10 cellular contexts compared by ENCODE assay signal in genomic region chr6:33905081-33905609, GRCh38.
DNase-seq lines count a peak whose midpoint lies in the region; ATAC-seq and TF ChIP-seq lines count a peak whose summit lies in the region.
"Had no signal": no experiment of that assay in that cellular context is flagged by ENCODE, and none has a peak within 500 bp of the region (broad histone marks: within the 10 kb centered on the region; RNA-seq: fewer than 3 reads in every experiment).

No MANE protein-coding gene starts in this region.

- H4K12ac ChIP-seq in trophoblast cell (ENCODE audit: low read depth, low read length) = no peak overlapping the region

- peak overlapping the region; percentile 62 to 83 (median 78) for H3K4me3 Mint-ChIP-seq in CD4-positive, alpha-beta memory T cell

- no peak overlapping the region for H3K4me2 ChIP-seq in trophoblast cell (ENCODE audit: low read length)

- H3K4me1 ChIP-seq in CD4-positive, alpha-beta memory T cell (ENCODE audit: insufficient read depth, low read length) = peaks cover 64% of the 10 kb centered on the region
- H3K4me1 ChIP-seq in psoas muscle (no peaks in the 10 kb centered on the region), trophoblast cell (ENCODE audit: control insufficient read depth in 1 of 2, insufficient read depth in 2 of 2, low read length in 2 of 2) (no peaks in the 10 kb centered on the region)
- H3K4me1 ChIP-seq: gastrocnemius medialis had no signal

- H3K14ac ChIP-seq in trophoblast cell (ENCODE audit: low read length) = no peak overlapping the region

- DNase-seq in CD4-positive, alpha-beta memory T cell = peak; percentile 73 to 78 (median 75)
- peak; percentile 41 for DNase-seq in activated CD4-positive, alpha-beta T cell treated with anti-CD3 and anti-CD28 coated beads, Interleukin-2, amount 50 U/mL, for 1 hour
- DNase-seq in left colon (no peak), psoas muscle (no peak), HCEC 1CT (no peak), islet precursor cell (no peak), trophoblast cell (no peak)
- DNase-seq: gastrocnemius medialis, PC-3 had no signal

- intact Hi-C loops in CD4-positive, alpha-beta memory T cell (cut with micrococcal nuclease) = loop anchor here (2.0 kb wide), 1 partner anchor 48 kb away; no protein-coding TSS in a partner anchor
- intact Hi-C loops in left colon (cut with DNase I, micrococcal nuclease) = no loop called here
- intact Hi-C loops in psoas muscle (cut with DNase I) = no loop called here

- no peak overlapping the region for H2BK120ac ChIP-seq in trophoblast cell (ENCODE audit: insufficient read depth, low read length, poor library complexity)

- H4K91ac ChIP-seq in trophoblast cell (ENCODE audit: low read depth, low read length) = no peak overlapping the region

- peaks cover 0 to 2% (median 0%) of the 10 kb centered on the region in 8 donors for H3K9me3 Mint-ChIP-seq in CD4-positive, alpha-beta memory T cell

- H3K23ac ChIP-seq in trophoblast cell (ENCODE audit: low read length) = no peak overlapping the region

- CTCF ChIA-PET in CD4-positive, alpha-beta memory T cell (lab: Charles Lee; ENCODE audit: partially characterized antibody) = interaction anchor here (0.6 to 1.4 kb wide), 5 partner anchors 10 to 136 kb away, joined by 3 to 13 read pairs (median 3); no protein-coding TSS in a partner anchor

- H2AFZ ChIP-seq in trophoblast cell (ENCODE audit: insufficient read depth, low read length, poor library complexity) = no peak overlapping the region

- no peak overlapping the region for H4K8ac ChIP-seq in trophoblast cell (ENCODE audit: low read depth, low read length)

- TF ChIP-seq CTCF in psoas muscle (IDR thresholded peaks at IDR 0.05) = no peak

- H3K79me1 ChIP-seq in trophoblast cell (ENCODE audit: low read length) = no peaks in the 10 kb centered on the region

- ATAC-seq in HG02610 (IDR thresholded peaks at IDR 0.05; ENCODE audit: unreplicated experiment) = peak; percentile 15
- ATAC-seq in left colon = peak; percentile 36
- ATAC-seq in psoas muscle = no peak
- ATAC-seq: gastrocnemius medialis, PC-3 had no signal

- POLR2A ChIA-PET in CD4-positive, alpha-beta memory T cell (lab: Charles Lee; ENCODE audit: partially characterized antibody) = interaction anchor here (0.6 to 2.9 kb wide), 9 partner anchors 10 to 332 kb away, joined by 3 to 42 read pairs (median 14); partner anchors contain the start of genes HMGA1 and LEMD2

- peaks cover 55 to 88% (median 73%) of the 10 kb centered on the region in 4 donors for H3K4me1 Mint-ChIP-seq in CD4-positive, alpha-beta memory T cell

- no peak overlapping the region for H3K4ac ChIP-seq in trophoblast cell (ENCODE audit: low read depth, low read length)

- H3K4me3 ChIP-seq in CD4-positive, alpha-beta memory T cell (ENCODE audit: low read length in 2 of 2) = peak overlapping the region in 1 of 2 donors; percentile 18
- H3K4me3 ChIP-seq in psoas muscle (no peak overlapping the region), trophoblast cell (ENCODE audit: low read depth, low read length) (no peak overlapping the region)
- H3K4me3 ChIP-seq: gastrocnemius medialis had no signal

- no peaks in the 10 kb centered on the region for H3K27me3 ChIP-seq in CD4-positive, alpha-beta memory T cell (ENCODE audit: insufficient read depth, low read length)
- H3K27me3 ChIP-seq in psoas muscle (ENCODE audit: insufficient read depth in 3 of 3, low read length in 2 of 3) (peaks cover 0 to 10% (median 0%) of the 10 kb centered on the region in 3 donors), trophoblast cell (ENCODE audit: insufficient read depth, low read length) (no peaks in the 10 kb centered on the region)
- H3K27me3 ChIP-seq: gastrocnemius medialis had no signal

- no peak overlapping the region for H3K9ac ChIP-seq in trophoblast cell (ENCODE audit: low read length)

- peak overlapping the region; percentile 84 to 94 (median 91) for H3K27ac Mint-ChIP-seq in CD4-positive, alpha-beta memory T cell

- no peaks in the 10 kb centered on the region for H3K79me2 ChIP-seq in trophoblast cell (ENCODE audit: control insufficient read depth, insufficient read depth, low read length, poor library complexity)

- H3K9me3 ChIP-seq in CD4-positive, alpha-beta memory T cell (ENCODE audit: control insufficient read depth in 1 of 2, low read length in 2 of 2) = no peaks in the 10 kb centered on the region
- H3K9me3 ChIP-seq in psoas muscle (no peaks in the 10 kb centered on the region), trophoblast cell (ENCODE audit: insufficient read depth, low read depth, low read length) (peaks cover 2% of the 10 kb centered on the region)
- H3K9me3 ChIP-seq: gastrocnemius medialis had no signal

- no peaks in the 10 kb centered on the region for H3K27me3 Mint-ChIP-seq in CD4-positive, alpha-beta memory T cell

- H3K18ac ChIP-seq in trophoblast cell (ENCODE audit: low read length) = no peak overlapping the region

- H2BK12ac ChIP-seq in trophoblast cell (ENCODE audit: low read length) = no peak overlapping the region

- no peak overlapping the region for H2BK5ac ChIP-seq in trophoblast cell (ENCODE audit: low read depth, low read length, poor library complexity)

- peak overlapping the region; percentile 51 for H3K27ac ChIP-seq in CD4-positive, alpha-beta memory T cell (ENCODE audit: low read depth, low read length)
- no peak overlapping the region for H3K27ac ChIP-seq in psoas muscle
- H3K27ac ChIP-seq in trophoblast cell (ENCODE audit: low read depth, low read length) = no peak overlapping the region
- H3K27ac ChIP-seq: gastrocnemius medialis had no signal

- 83 to 91% (median 84%) methylated on average over 8 of the region's 8 CpGs for WGBS in psoas muscle, 3 donors
- WGBS in trophoblast cell (ENCODE audit: extremely low coverage, insufficient coverage, insufficient read length) = no CpG with 5 or more reads among the region's 8 CpGs

- no peaks in the 10 kb centered on the region for H3K36me3 Mint-ChIP-seq in CD4-positive, alpha-beta memory T cell

- no peak overlapping the region for H2AK5ac ChIP-seq in trophoblast cell (ENCODE audit: low read length)

- H3K36me3 ChIP-seq in CD4-positive, alpha-beta memory T cell (ENCODE audit: insufficient read depth, low read length) = no peaks in the 10 kb centered on the region
- no peaks in the 10 kb centered on the region for H3K36me3 ChIP-seq in psoas muscle (ENCODE audit: insufficient read depth in 1 of 2, low read depth in 1 of 2)
- no peaks in the 10 kb centered on the region for H3K36me3 ChIP-seq in trophoblast cell (ENCODE audit: control insufficient read depth in 1 of 2, insufficient read depth in 2 of 2, low read length in 2 of 2)
- H3K36me3 ChIP-seq: gastrocnemius medialis had no signal

Comparison
In these comparisons a context has a peak if more than half of its experiments do, and no peak if none do; other contexts are left out.
1. DNase-seq: peak in CD4-positive, alpha-beta memory T cell (5 of 5) and activated CD4-positive, alpha-beta T cell treated with anti-CD3 and anti-CD28 coated beads, Interleukin-2, amount 50 U/mL, for 1 hour (single experiment); none in left colon (0 of 2), psoas muscle (0 of 2), HCEC 1CT (single experiment), islet precursor cell (single experiment) and trophoblast cell (0 of 2).
2. ATAC-seq: peak in HG02610 (single experiment) and left colon (single experiment); none in psoas muscle (0 of 4).